Comparison of ENCODE assay signal across 14 cellular contexts in genomic region chr17:72117470-72117747, GRCh38. TPM values are rescaled to one million over a fixed set of nuclear protein-coding genes. Genes with fewer than 3 reads are reported as not detected.
DNase-seq lines count a peak whose midpoint lies in the region; ATAC-seq, FAIRE-seq and TF ChIP-seq lines count a peak whose summit lies in the region.
"Had no signal": no experiment of that assay in that cellular context is flagged by ENCODE, and none has a peak within 500 bp of the region (broad histone marks: within the 10 kb centered on the region; RNA-seq: fewer than 3 reads in every experiment).

No MANE protein-coding gene starts in this region.

- no peak overlapping the region for H3K4me3 Mint-ChIP-seq in CD4-positive, alpha-beta T cell

- no peaks in the 10 kb centered on the region for H3K36me3 Mint-ChIP-seq in CD4-positive, alpha-beta T cell (ENCODE audit: low read depth)

- H3K4me1 ChIP-seq in A549 (peaks cover 18% of the 10 kb centered on the region), ascending aorta (peaks cover 2 to 24% of the 10 kb centered on the region in 2 donors), foreskin keratinocyte (peaks cover 6% of the 10 kb centered on the region), pancreas (peaks cover 0 to 7% (median 0%) of the 10 kb centered on the region in 3 donors)

- no peaks in the 10 kb centered on the region for H3K9me3 Mint-ChIP-seq in CD4-positive, alpha-beta T cell
- H3K9me3 Mint-ChIP-seq: stimulated activated naive CD8-positive, alpha-beta T cell treated with anti-CD3 and anti-CD28 coated beads, Interleukin-15, amount 100 ng/mL, for 72 hours had no signal

- H3K4me2 ChIP-seq in A549, result peak overlapping the region; percentile 96
- H3K4me2 ChIP-seq: SK-N-SH had no signal

- no peak for DNase-seq in A549 (ENCODE audit: low read depth in 1 of 2, low spot score in 1 of 2)
- DNase-seq in ascending aorta (ENCODE audit: low spot score in 2 of 2), result no peak
- DNase-seq in foreskin keratinocyte, result no peak
- no peak for DNase-seq in pancreas
- no peak for DNase-seq in CD4-positive, alpha-beta T cell
- no peak for DNase-seq in DMS114 treated with DMSO at 0.1 percent for 48 hours (lab: John Stamatoyannopoulos, UW; ENCODE audit: unreplicated experiment)
- no peak for DNase-seq in NCI-H2029 treated with DMSO at 0.1 percent for 48 hours (lab: John Stamatoyannopoulos, UW)
- DNase-seq: activated CD4-positive, alpha-beta T cell treated with anti-CD3 and anti-CD28 coated beads, Interleukin-2, amount 50 U/mL, for 48 hours; HFFc6; NCI-H774; stimulated activated CD4-positive, alpha-beta T cell treated with anti-CD3 and anti-CD28 coated beads, Interleukin-2, amount 100 ng/mL, for 24 hours; stimulated activated naive CD8-positive, alpha-beta T cell treated with anti-CD3 and anti-CD28 coated beads, Interleukin-15, amount 100 ng/mL, for 72 hours had no signal

- CTCF ChIA-PET in A549 (lab: Yijun Ruan, JAX), result interaction anchor here (0.8 to 5.3 kb wide), 9 partner anchors 7 to 879 kb away, joined by 3 to 47 read pairs (median 5); no protein-coding TSS in a partner anchor
- CTCF ChIA-PET in CD4-positive, alpha-beta T cell (lab: Charles Lee), result no interaction called here

- H3K9me3 ChIP-seq in A549 (no peaks in the 10 kb centered on the region), ascending aorta (no peaks in the 10 kb centered on the region), pancreas (no peaks in the 10 kb centered on the region)
- no peaks in the 10 kb centered on the region for H3K9me3 ChIP-seq in CD4-positive, alpha-beta T cell (ENCODE audit: control insufficient read depth, low read length)
- H3K9me3 ChIP-seq: SK-N-SH had no signal

- no peak for ATAC-seq in A549
- ATAC-seq in foreskin keratinocyte, result no peak
- ATAC-seq in pancreas, result no peak
- ATAC-seq in CD4-positive, alpha-beta T cell (ENCODE audit: poor library complexity), result no peak
- ATAC-seq in GM19467 (IDR thresholded peaks at IDR 0.05; ENCODE audit: unreplicated experiment), result no peak
- ATAC-seq: stimulated activated naive CD8-positive, alpha-beta T cell treated with anti-CD3 and anti-CD28 coated beads, Interleukin-15, amount 100 ng/mL, for 72 hours had no signal

- H3K27me3 ChIP-seq in ascending aorta (peaks cover 15% of the 10 kb centered on the region), foreskin keratinocyte (peaks cover 16% of the 10 kb centered on the region), pancreas (no peaks in the 10 kb centered on the region)
- H3K27me3 ChIP-seq in CD4-positive, alpha-beta T cell (ENCODE audit: control insufficient read depth, insufficient read depth, low read length), result peaks cover 79% of the 10 kb centered on the region

- no peak for TF ChIP-seq EP300 in A549 (IDR thresholded peaks at IDR 0.05)

- no peaks in the 10 kb centered on the region for H3K36me3 ChIP-seq in ascending aorta
- H3K36me3 ChIP-seq in pancreas, result no peaks in the 10 kb centered on the region

- POLR2A ChIA-PET in A549 (lab: Yijun Ruan, JAX), result no interaction called here
- POLR2A ChIA-PET in CD4-positive, alpha-beta T cell (lab: Charles Lee), result no interaction called here

- intact Hi-C loops in ascending aorta (cut with DNase I) (no loop called here), pancreas (cut with DNase I) (loop anchor here in 2 of 3 donors (10.0 kb wide), 3 partner anchors 73 to 643 kb away; no protein-coding TSS in a partner anchor)
- intact Hi-C loops in CD4-positive, alpha-beta T cell (cut with DNase I, micrococcal nuclease), result no loop called here

- no peak for TF ChIP-seq RAD21 in A549 (conservative IDR thresholded peaks at IDR 0.05 in 1 of 2, IDR thresholded peaks at IDR 0.05 in 1 of 2)

- 69% methylated on average over 12 of the region's 12 CpGs for WGBS in A549 (ENCODE audit: missing lambda C conversion rate)
- WGBS in pancreas, 2 donors, result 42 to 50% methylated on average over 12 of the region's 12 CpGs

- FAIRE-seq in A549 (lab: Jason Lieb, UNC), result no peak
- no peak for FAIRE-seq in pancreas (lab: Jason Lieb, UNC)

- H3K4me1 Mint-ChIP-seq in CD4-positive, alpha-beta T cell (ENCODE audit: low read depth), result no peaks in the 10 kb centered on the region

- no peak for TF ChIP-seq POLR2A in A549 (IDR thresholded peaks at IDR 0.05; ENCODE audit: low read length)

- TF ChIP-seq CTCF in A549 (IDR thresholded peaks at IDR 0.05) (no peak), ascending aorta (IDR thresholded peaks at IDR 0.05) (no peak), foreskin keratinocyte (conservative IDR thresholded peaks at IDR 0.05) (no peak), pancreas (IDR thresholded peaks at IDR 0.05) (no peak)
- TF ChIP-seq CTCF in CD4-positive, alpha-beta T cell (IDR thresholded peaks at IDR 0.05), result no peak

- peaks cover 72% of the 10 kb centered on the region for H3K27me3 Mint-ChIP-seq in CD4-positive, alpha-beta T cell

- peak overlapping the region in 1 of 2 experiments; percentile 68; a peak in 3 of 6 replicates for H3K27ac ChIP-seq in A549
- no peak overlapping the region for H3K27ac ChIP-seq in ascending aorta
- peak overlapping the region; percentile 57 for H3K27ac ChIP-seq in foreskin keratinocyte
- H3K27ac ChIP-seq in pancreas, result peak overlapping the region; percentile 50 to 74 (median 62)
- no peak overlapping the region for H3K27ac ChIP-seq in CD4-positive, alpha-beta T cell (ENCODE audit: low read depth, low read length)

- peak overlapping the region; percentile 35 for H3K4me3 ChIP-seq in A549
- peak overlapping the region; percentile 42 to 45 for H3K4me3 ChIP-seq in ascending aorta
- H3K4me3 ChIP-seq in pancreas, result peak overlapping the region in 3 of 4 donors; percentile 26 to 92 (median 60)

- no peak overlapping the region for H3K27ac Mint-ChIP-seq in CD4-positive, alpha-beta T cell
- H3K27ac Mint-ChIP-seq: HFFc6; stimulated activated naive CD8-positive, alpha-beta T cell treated with anti-CD3 and anti-CD28 coated beads, Interleukin-15, amount 100 ng/mL, for 72 hours had no signal

TF ChIP-seq in A549, 52 proteins besides CTCF, POLR2A, EP300 and RAD21 (continues in another document):
- TF ChIP-seq NPAS2 (CRISPR knock-in tag; IDR thresholded peaks at IDR 0.05; ENCODE audit: borderline replicate concordance) (no peak), HES2 (IDR thresholded peaks at IDR 0.05) (no peak), ZFP36 (IDR thresholded peaks at IDR 0.05; ENCODE audit: borderline replicate concordance, partially characterized antibody) (no peak), CBX2 (IDR thresholded peaks at IDR 0.05; ENCODE audit: borderline replicate concordance, low read depth) (no peak), REST (IDR thresholded peaks at IDR 0.05) (no peak), ZSCAN20 (CRISPR knock-in tag; IDR thresholded peaks at IDR 0.05) (no peak), RNF2 (IDR thresholded peaks at IDR 0.05; ENCODE audit: borderline replicate concordance, low read depth) (no peak), HEYL (CRISPR knock-in tag; IDR thresholded peaks at IDR 0.05) (no peak), CEBPB (IDR thresholded peaks at IDR 0.05) (no peak), NR3C1 (IDR thresholded peaks at IDR 0.05) (no peak), MAFK (IDR thresholded peaks at IDR 0.05; ENCODE audit: partially characterized antibody) (no peak), FOSB (CRISPR knock-in tag; IDR thresholded peaks at IDR 0.05) (no peak), ZNF302 (CRISPR knock-in tag; IDR thresholded peaks at IDR 0.05) (no peak), ESRRA (IDR thresholded peaks at IDR 0.05; ENCODE audit: borderline replicate concordance, low read length) (no peak), TP53 (CRISPR knock-in tag; IDR thresholded peaks at IDR 0.05) (no peak)

RNA-seq across cellular contexts. Expression of gene SOX9, which starts 3.4 kb away (rescaled TPM):
- polyA plus RNA-seq in A549 (2011; rRNA removed) (6.7 and 8.0 TPM in 2 replicates), A549 (2017; fragmentation: RNase III; extraction: RNeasy Plus Mini Kit Qiagen cat#74134 plus additional on column Dnase treatment) (9.6 to 14.5 TPM (median 12.3 TPM) in 3 replicates), foreskin keratinocyte (24.9 and 29.1 TPM in 2 replicates), pancreas (10 to 100 TPM; 26.0 to 31.9 TPM)
- 5.1 and 7.5 TPM in 2 replicates for polyA plus RNA-seq in A549 (2012; cell fraction: cytosol; rRNA removed)
- 16.9 and 18.6 TPM in 2 replicates for polyA plus RNA-seq in A549 (2012; cell fraction: nucleus; rRNA removed)
- polyA minus RNA-seq in A549 (2011; rRNA and poly(A)+ RNA removed), result 5.9 and 7.0 TPM in 2 replicates
- total RNA-seq in ascending aorta (2.4 TPM), foreskin keratinocyte (50.5 and 66.3 TPM in 2 replicates), pancreas (10 to 100 TPM; 22.7 to 76.1 (median 34.2) TPM)
- not detected for total RNA-seq in CD4-positive, alpha-beta T cell

Comparison
In these comparisons a context has a peak if more than half of its experiments do, and no peak if none do; other contexts are left out.
1. H3K27ac ChIP-seq: peak in foreskin keratinocyte (single experiment) and pancreas (4 of 4); none in ascending aorta (0 of 2) and CD4-positive, alpha-beta T cell (single experiment).
2. intact Hi-C loops: an anchor here in pancreas (10.0 kb wide); none called in ascending aorta and CD4-positive, alpha-beta T cell.
3. Peak in every context shown above with its lines, with median percentiles within 50 percentile points of each other: H3K4me3 ChIP-seq.